ENCODE assay signal across 20 cellular contexts in the genomic region with DNA sequence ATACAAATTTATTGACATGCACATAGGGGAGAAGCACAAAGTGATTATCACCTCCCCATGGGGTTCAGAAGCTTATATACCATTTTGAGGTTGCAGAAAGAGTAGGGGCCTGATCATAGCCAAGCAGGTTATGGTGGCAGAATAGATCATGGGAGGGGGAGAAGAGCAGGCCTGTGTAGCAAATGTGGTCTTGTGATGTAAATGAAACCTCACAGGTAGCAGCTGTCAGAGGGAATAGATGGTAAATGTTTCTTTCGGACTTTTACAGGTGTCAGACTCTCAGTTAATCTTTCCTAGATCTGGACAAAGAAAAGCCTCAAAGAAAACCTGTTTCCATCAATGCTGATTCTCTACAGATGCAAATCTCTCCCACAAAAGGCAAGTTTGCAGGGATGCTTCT.
DNase-seq lines count a peak whose midpoint lies in the region; ATAC-seq lines count a peak whose summit lies in the region.
"Had no signal": no experiment of that assay in that cellular context is flagged by ENCODE, and none has a peak within 500 bp of the region (broad histone marks: within the 10 kb centered on the region; RNA-seq: fewer than 3 reads in every experiment).

No MANE protein-coding gene starts in this region.

- H3K9me3 Mint-ChIP-seq in stimulated activated naive CD8-positive, alpha-beta T cell treated with anti-CD3 and anti-CD28 coated beads, Interleukin-15, amount 100 ng/mL, for 72 hours, result peaks cover 13 to 23% of the 10 kb centered on the region in 2 donors

- ATAC-seq in stimulated activated naive CD8-positive, alpha-beta T cell treated with anti-CD3 and anti-CD28 coated beads, Interleukin-15, amount 100 ng/mL, for 72 hours, result no peak
- no peak for ATAC-seq in stimulated activated naive CD8-positive, alpha-beta T cell treated with anti-CD3 and anti-CD28 coated beads, Interleukin-15, Interleukin-2, amounts not matched to agents 100 U/mL and 50 U/mL, for 24 hours
- peak; percentile 45 for ATAC-seq in GM21447 (IDR thresholded peaks at IDR 0.05; ENCODE audit: unreplicated experiment)
- peak; percentile 70 for ATAC-seq in HG03354 (IDR thresholded peaks at IDR 0.05; ENCODE audit: poor library complexity, severe bottlenecking, unreplicated experiment)
- ATAC-seq in GM21390 (IDR thresholded peaks at IDR 0.05; ENCODE audit: unreplicated experiment), result no peak
- ATAC-seq: HepG2, T-cell had no signal

- peaks cover 16% of the 10 kb centered on the region for H3K4me1 Mint-ChIP-seq in stimulated activated naive CD8-positive, alpha-beta T cell treated with anti-CD3 and anti-CD28 coated beads, Interleukin-15, amount 100 ng/mL, for 72 hours
- H3K4me1 Mint-ChIP-seq: B cell had no signal

- no peaks in the 10 kb centered on the region for H3K27me3 Mint-ChIP-seq in stimulated activated naive CD8-positive, alpha-beta T cell treated with anti-CD3 and anti-CD28 coated beads, Interleukin-15, amount 100 ng/mL, for 72 hours
- H3K27me3 Mint-ChIP-seq: CD4-positive, CD25-positive, alpha-beta regulatory T cell; T-cell had no signal

- peak overlapping the region; percentile 12 to 49 for H3K27ac Mint-ChIP-seq in stimulated activated naive CD8-positive, alpha-beta T cell treated with anti-CD3 and anti-CD28 coated beads, Interleukin-15, amount 100 ng/mL, for 72 hours
- H3K27ac Mint-ChIP-seq: B cell, T-cell had no signal

- no peak for DNase-seq in stimulated activated naive CD8-positive, alpha-beta T cell treated with anti-CD3 and anti-CD28 coated beads, Interleukin-15, amount 100 ng/mL, for 72 hours
- DNase-seq in stimulated activated naive CD8-positive, alpha-beta T cell treated with anti-CD3 and anti-CD28 coated beads, Interleukin-15, Interleukin-2, amounts not matched to agents 100 U/mL and 50 U/mL, for 24 hours, result no peak
- DNase-seq in NCI-H1436 (lab: John Stamatoyannopoulos, UW) (no peak), NCI-H446 treated with DMSO at 0.1 percent for 48 hours (lab: John Stamatoyannopoulos, UW) (no peak)
- no peak for DNase-seq in stimulated activated CD4-positive, alpha-beta T cell treated with anti-CD3 and anti-CD28 coated beads, Interleukin-15, amount 100 ng/mL, for 24 hours
- DNase-seq: Caco-2; CD4-positive, CD25-positive, alpha-beta regulatory T cell; DMS153; KG1; NCI-H1694 treated with DMSO at 0.1 percent for 48 hours; NCI-H2107; NCI-H226; Right ventricle myocardium superior; T-cell; T-helper 9 cell had no signal

- no peak overlapping the region for H3K4me3 Mint-ChIP-seq in stimulated activated naive CD8-positive, alpha-beta T cell treated with anti-CD3 and anti-CD28 coated beads, Interleukin-15, amount 100 ng/mL, for 72 hours
- H3K4me3 Mint-ChIP-seq: B cell; CD4-positive, CD25-positive, alpha-beta regulatory T cell; T-cell had no signal

Comparison
In these comparisons a context has a peak if more than half of its experiments do, and no peak if none do; other contexts are left out.
1. ATAC-seq: peak in GM21447 (single experiment) and HG03354 (single experiment); none in stimulated activated naive CD8-positive, alpha-beta T cell treated with anti-CD3 and anti-CD28 coated beads, Interleukin-15, amount 100 ng/mL, for 72 hours (single experiment), stimulated activated naive CD8-positive, alpha-beta T cell treated with anti-CD3 and anti-CD28 coated beads, Interleukin-15, Interleukin-2, amounts not matched to agents 100 U/mL and 50 U/mL, for 24 hours (single experiment) and GM21390 (single experiment).